8 cellular contexts compared by ENCODE assay signal in genomic region chrX:24676403-24677024, GRCh38. TPM values are rescaled to one million over a fixed set of nuclear protein-coding genes. Genes with fewer than 3 reads are reported as not detected.
A peak's percentile ranks its signal among the peaks of the same experiment; 100 is the strongest.
DNase-seq lines count a peak whose midpoint lies in the region; ATAC-seq and TF ChIP-seq lines count a peak whose summit lies in the region.

No MANE protein-coding gene starts in this region.

- no peak overlapping the region for H4K91ac ChIP-seq in H9 (ENCODE audit: insufficient read length, low read depth, low read length)

- H2AFZ ChIP-seq in H9 (ENCODE audit: low read length) = no peak overlapping the region

- no peak overlapping the region for H3K14ac ChIP-seq in H9 (ENCODE audit: insufficient read depth, low read length)

- no CpG with 5 or more reads among the region's 5 CpGs for WGBS in H9 (ENCODE audit: extremely low coverage, insufficient read length, low lambda C conversion rate)
- WGBS in lung, 2 donors = 30 to 35% methylated on average over 5 of the region's 5 CpGs

- no peak overlapping the region for H4K5ac ChIP-seq in H9 (ENCODE audit: insufficient read length, low read depth, low read length)

- H3K4me2 ChIP-seq in H9 (ENCODE audit: insufficient read depth, insufficient read length, low read length) = no peak overlapping the region

- no peak overlapping the region for H3K18ac ChIP-seq in H9 (ENCODE audit: insufficient read length, low read depth, low read length)

- no peak overlapping the region for H3K9ac ChIP-seq in H9 (ENCODE audit: extremely low read depth, insufficient read length, low read length)

- H3K4me1 ChIP-seq in H9 (ENCODE audit: insufficient read depth, low read length) (peaks cover 2% of the 10 kb centered on the region; the same call in 1 of the 2 replicates), ascending aorta (no peaks in the 10 kb centered on the region), lung (ENCODE audit: control insufficient read depth in 2 of 2, insufficient read depth in 2 of 2, low read length in 2 of 2) (no peaks in the 10 kb centered on the region)

- H2BK20ac ChIP-seq in H9 (ENCODE audit: low read depth, low read length, poor library complexity, severe bottlenecking) = no peak overlapping the region

- no peaks in the 10 kb centered on the region for H3K79me2 ChIP-seq in H9 (ENCODE audit: insufficient read depth, low read length)

- no peak overlapping the region for H2AK5ac ChIP-seq in H9 (ENCODE audit: insufficient read length, low read length)

- H3K4me3 ChIP-seq in ascending aorta (no peak overlapping the region), lung (no peak overlapping the region)

- H4K20me1 ChIP-seq in H9 (ENCODE audit: control insufficient read depth, insufficient read depth, insufficient read length) = no peaks in the 10 kb centered on the region

- H3K4ac ChIP-seq in H9 (ENCODE audit: low read depth, low read length) = no peak overlapping the region

- H3K9me3 ChIP-seq in H9 (ENCODE audit: control insufficient read depth, low read depth, low read length) (no peaks in the 10 kb centered on the region), ascending aorta (no peaks in the 10 kb centered on the region), lung (ENCODE audit: control insufficient read depth in 2 of 2, insufficient read depth in 1 of 2, low read length in 1 of 2) (no peaks in the 10 kb centered on the region)

- CTCF ChIA-PET in Calu3 (lab: Charles Lee) = interaction anchor here (0.6 to 1.0 kb wide), 6 partner anchors 17 to 389 kb away, joined by 3 to 4 read pairs (median 3); partner anchors contain the start of gene POLA1

- H3K36me3 ChIP-seq in ascending aorta = no peaks in the 10 kb centered on the region
- no peaks in the 10 kb centered on the region for H3K36me3 ChIP-seq in lung (ENCODE audit: control insufficient read depth in 2 of 2, insufficient read depth in 2 of 2, low read length in 2 of 2)

- H3K27me3 Mint-ChIP-seq in Calu3 (ENCODE audit: unreplicated experiment) (no peaks in the 10 kb centered on the region), H9 (ENCODE audit: low read depth) (no peaks in the 10 kb centered on the region; the same call in 1 of the 2 replicates)

- DNase-seq in Calu3 = no peak
- DNase-seq in H9 = no peak
- no peak for DNase-seq in ascending aorta (ENCODE audit: low spot score in 2 of 2)
- no peak for DNase-seq in lung (ENCODE audit: low spot score)
- no peak for DNase-seq in SIG-M5 (lab: John Stamatoyannopoulos, UW)
- DNase-seq in stimulated activated CD4-positive, alpha-beta T cell treated with anti-CD3 and anti-CD28 coated beads, Interleukin-2, amount 100 ng/mL, for 48 hours = no peak
- DNase-seq in islet precursor cell = no peak

- peak; percentile 26 for TF ChIP-seq CTCF in Calu3 (IDR thresholded peaks at IDR 0.05; ENCODE audit: unreplicated experiment)
- TF ChIP-seq CTCF in H9 (conservative IDR thresholded peaks at IDR 0.05) = peak; percentile 78
- TF ChIP-seq CTCF in ascending aorta (IDR thresholded peaks at IDR 0.05) = peak in 2 of 3 experiments; percentile 34 to 55
- peak; percentile 19 for TF ChIP-seq CTCF in lung (IDR thresholded peaks at IDR 0.05; ENCODE audit: control extremely low read depth, extremely low read depth)

- no peak overlapping the region for H4K8ac ChIP-seq in H9 (replicated peaks; ENCODE audit: insufficient read length, low read depth, low read length)

- H2BK5ac ChIP-seq in H9 (ENCODE audit: insufficient read length, low read length) = no peak overlapping the region

- H3K9me3 Mint-ChIP-seq in Calu3 (ENCODE audit: low read depth, unreplicated experiment) (no peaks in the 10 kb centered on the region), H9 (no peaks in the 10 kb centered on the region)

- no peaks in the 10 kb centered on the region for H3K79me1 ChIP-seq in H9 (ENCODE audit: insufficient read depth, low read depth, low read length, poor library complexity, severe bottlenecking)

- H3K36me3 Mint-ChIP-seq in Calu3 (ENCODE audit: insufficient read depth, unreplicated experiment) = no peaks in the 10 kb centered on the region
- H3K36me3 Mint-ChIP-seq in H9 (ENCODE audit: insufficient read depth in 1 of 3, low read depth in 3 of 3) = no peaks in the 10 kb centered on the region

- peaks cover 9% of the 10 kb centered on the region for H3K4me1 Mint-ChIP-seq in Calu3 (ENCODE audit: low read depth, unreplicated experiment)
- peaks cover 17 to 27% of the 10 kb centered on the region in 2 experiments for H3K4me1 Mint-ChIP-seq in H9

- H2BK12ac ChIP-seq in H9 (ENCODE audit: insufficient read length, low read depth, low read length) = no peak overlapping the region

- BruUV-seq in Calu3 (replicated peaks; lab: Mats Ljungman, UMichigan) = no TSS peak

- no peak overlapping the region for H3K56ac ChIP-seq in H9 (ENCODE audit: insufficient read length, low read depth, low read length)

- H2BK15ac ChIP-seq in H9 (ENCODE audit: low read depth, low read length) = no peak overlapping the region

- H3K4me3 Mint-ChIP-seq in Calu3 (ENCODE audit: low read depth, unreplicated experiment) (no peak overlapping the region), H9 (no peak overlapping the region; a peak in 1 of 5 replicates)

- H3K23ac ChIP-seq in H9 (ENCODE audit: insufficient read length, low read depth, low read length) = no peak overlapping the region

- H3T11ph ChIP-seq in H9 (ENCODE audit: low read length) = no peak overlapping the region

- H3K27me3 ChIP-seq in H9 (ENCODE audit: insufficient read depth, low read length) = no peaks in the 10 kb centered on the region
- H3K27me3 ChIP-seq in ascending aorta = no peaks in the 10 kb centered on the region
- H3K27me3 ChIP-seq in lung (ENCODE audit: control insufficient read depth, insufficient read depth) = no peaks in the 10 kb centered on the region

- ATAC-seq in lung (ENCODE audit: insufficient read depth, low FRiP score) (no peak), GM19328 (IDR thresholded peaks at IDR 0.05; ENCODE audit: unreplicated experiment) (no peak)

- no peak overlapping the region for H3K27ac Mint-ChIP-seq in Calu3 (ENCODE audit: unreplicated experiment)
- no peak overlapping the region for H3K27ac Mint-ChIP-seq in H9

- intact Hi-C loops in Calu3 (cut with micrococcal nuclease; ENCODE audit: unreplicated experiment) (no loop called here), ascending aorta (cut with DNase I) (loop anchor here (5.0 kb wide), 1 partner anchor 466 kb away; no protein-coding TSS in a partner anchor)

- H3K27ac ChIP-seq in H9 (ENCODE audit: insufficient read length, low read depth, low read length) = no peak overlapping the region
- H3K27ac ChIP-seq in ascending aorta = no peak overlapping the region
- H3K27ac ChIP-seq in lung (ENCODE audit: low read depth in 1 of 2, low read length in 1 of 2) = no peak overlapping the region

- no peak overlapping the region for H2BK120ac ChIP-seq in H9 (ENCODE audit: low read depth, low read length, poor library complexity, severe bottlenecking)

- H3K23me2 ChIP-seq in H9 (ENCODE audit: insufficient read length, low read depth, low read length, poor library complexity, severe bottlenecking) = no peaks in the 10 kb centered on the region

RNA-seq across cellular contexts. Expression of gene POLA1, which starts 17.2 kb away (rescaled TPM):
- total RNA-seq in Calu3 (2022) (21.3 and 25.2 TPM in 2 replicates), H9 (2021) (58.3 and 60.2 TPM in 2 replicates), ascending aorta (6.0 TPM), lung (10 to 100 TPM in 1 of 2 donors, 1 to 10 TPM in 1; 8.6 to 18.7 TPM)
- 1 to 10 TPM; 2.4 to 3.7 TPM for polyA plus RNA-seq in lung

RNA-seq across cellular contexts. Expression of gene PCYT1B, which starts 29.4 kb away (rescaled TPM):
- total RNA-seq in Calu3 (2022) = 0.07 and 0.09 TPM in 2 replicates
- total RNA-seq in H9 (2021) = 27.4 and 29.1 TPM in 2 replicates
- total RNA-seq in ascending aorta = 0.21 TPM
- total RNA-seq in lung = 1 to 10 TPM; 3.8 to 5.0 TPM
- polyA plus RNA-seq in lung = 1 to 10 TPM in 1 of 2 donors, under 1 TPM in 1; 0.35 to 1.1 TPM

Comparison
In these comparisons a context has a peak if more than half of its experiments do, and no peak if none do; other contexts are left out.
1. CTCF ChIP-seq: peak in every context shown above with its lines; median percentile 78 in H9; 44 in ascending aorta; 26 in Calu3; 19 in lung.